Comparison of ENCODE assay signal across 11 cellular contexts in the genomic region with DNA sequence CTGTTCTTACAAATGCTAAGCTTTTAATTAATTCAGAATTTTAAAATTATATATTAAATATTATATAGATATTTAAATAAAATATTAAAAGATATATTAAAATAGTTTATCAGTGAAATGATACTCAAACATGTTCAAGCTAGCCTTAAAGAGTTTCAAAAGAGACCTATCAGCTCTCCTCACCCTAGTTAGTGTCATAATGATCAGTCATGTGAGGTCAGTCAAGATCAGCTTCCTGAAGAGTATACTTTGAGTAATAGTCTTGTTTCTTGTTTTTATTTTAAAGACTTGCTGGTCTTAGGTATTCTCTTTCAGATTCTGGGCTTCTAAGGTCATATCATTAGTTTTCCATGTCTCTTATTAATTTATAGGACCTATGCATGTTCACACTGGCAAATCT. TPM values are rescaled to one million over a fixed set of nuclear protein-coding genes. Genes with fewer than 3 reads are reported as not detected.
"Had no signal": no experiment of that assay in that cellular context is flagged by ENCODE, and none has a peak within 500 bp of the region (broad histone marks: within the 10 kb centered on the region; RNA-seq: fewer than 3 reads in every experiment).

No MANE protein-coding gene starts in this region.

- H3K4me3 ChIP-seq: GM23248, HAP-1 had no signal

- H3K27ac ChIP-seq: GM23248, HL-60, KMS-11 had no signal

- FAIRE-seq: HepG2 had no signal

- H3K9me3 ChIP-seq: HAP-1 had no signal

- H3K4me1 ChIP-seq: HAP-1 had no signal

- DNase-seq: GM23248, GOT3, H7, HFFc6, KBM-7 had no signal

- ATAC-seq: HCT116, HepG2 had no signal

RNA-seq across cellular contexts. Expression of gene ACVR2B, which starts 56.9 kb away (rescaled TPM):
- polyA plus RNA-seq: IgD-negative memory B cell had no signal
